In genomic region chr17:53264730-53265129, GRCh38 we compare ENCODE assay signal across 6 cellular contexts.
"Had no signal": no experiment of that assay in that cellular context is flagged by ENCODE, and none has a peak within 500 bp of the region (broad histone marks: within the 10 kb centered on the region; RNA-seq: fewer than 3 reads in every experiment).

No MANE protein-coding gene starts in this region.

- ATAC-seq: HepG2, K562 had no signal

- DNase-seq: IMR-90, KBM-7 had no signal

- H3K27ac ChIP-seq: HL-60 had no signal

- H3K4me3 ChIP-seq: K562 had no signal

- FAIRE-seq: HepG2, HTR-8/SVneo, K562 had no signal
